ENCODE assay signal across 9 cellular contexts in genomic region chr2:8544168-8544785, GRCh38.
DNase-seq lines count a peak whose midpoint lies in the region; ATAC-seq lines count a peak whose summit lies in the region.
"Had no signal": no experiment of that assay in that cellular context is flagged by ENCODE, and none has a peak within 500 bp of the region (broad histone marks: within the 10 kb centered on the region; RNA-seq: fewer than 3 reads in every experiment).

No MANE protein-coding gene starts in this region.

- POLR2A ChIA-PET in activated CD4-positive, alpha-beta memory T cell treated with anti-CD3 and anti-CD28 coated beads for 36 hours (lab: Charles Lee), result interaction anchor here (0.9 to 4.9 kb wide), 17 partner anchors 19 to 613 kb away, joined by 3 to 124 read pairs (median 16); partner anchors contain the start of gene ID2

- peak overlapping the region in 2 of 5 donors; percentile 25 to 41 for H3K4me3 ChIP-seq in subcutaneous abdominal adipose tissue (ENCODE audit: low read depth in 1 of 5, low read length in 5 of 5)

- peak overlapping the region; percentile 100 for H3K27ac Mint-ChIP-seq in activated CD4-positive, alpha-beta memory T cell treated with anti-CD3 and anti-CD28 coated beads for 36 hours

- H3K9ac ChIP-seq in subcutaneous abdominal adipose tissue (ENCODE audit: low read length in 5 of 5), result peak overlapping the region in 3 of 5 donors; percentile 23 to 72 (median 30)

- DNase-seq in activated CD8-positive, alpha-beta memory T cell treated with anti-CD3 and anti-CD28 coated beads, Interleukin-2, amount 50 U/mL, for 48 hours, result peak; percentile 75
- no peak for DNase-seq in activated CD8-positive, alpha-beta memory T cell treated with anti-CD3 and anti-CD28 coated beads, Interleukin-2, amount 50 U/mL, for 4 hours
- no peak for DNase-seq in activated CD4-positive, alpha-beta memory T cell treated with anti-CD3 and anti-CD28 coated beads for 36 hours
- DNase-seq in left lobe of liver (ENCODE audit: low spot score) (peak; percentile 40), NCI-H187 (lab: John Stamatoyannopoulos, UW) (no peak)

- peaks cover 79% of the 10 kb centered on the region for H3K4me1 Mint-ChIP-seq in activated CD4-positive, alpha-beta memory T cell treated with anti-CD3 and anti-CD28 coated beads for 36 hours (ENCODE audit: low read depth)

- intact Hi-C loops in activated CD4-positive, alpha-beta memory T cell treated with anti-CD3 and anti-CD28 coated beads for 36 hours (cut with micrococcal nuclease), result loop anchor here (5.0 kb wide), 3 partner anchors 772 to 1107 kb away; no protein-coding TSS in a partner anchor

- no peaks in the 10 kb centered on the region for H3K9me3 Mint-ChIP-seq in activated CD4-positive, alpha-beta memory T cell treated with anti-CD3 and anti-CD28 coated beads for 36 hours
- H3K9me3 Mint-ChIP-seq: mesothelial cell of epicardium had no signal

- CTCF ChIA-PET in activated CD4-positive, alpha-beta memory T cell treated with anti-CD3 and anti-CD28 coated beads for 36 hours (lab: Charles Lee), result interaction anchor here (0.7 to 4.3 kb wide), 19 partner anchors 8 to 1120 kb away, joined by 3 to 38 read pairs (median 5); partner anchors contain the start of gene ID2

- peaks cover 14 to 69% (median 54%) of the 10 kb centered on the region in 5 donors for H3K4me1 ChIP-seq in subcutaneous abdominal adipose tissue (ENCODE audit: control insufficient read depth in 5 of 5, insufficient read depth in 5 of 5, low read length in 5 of 5)

- no peaks in the 10 kb centered on the region for H3K27me3 Mint-ChIP-seq in activated CD4-positive, alpha-beta memory T cell treated with anti-CD3 and anti-CD28 coated beads for 36 hours

- H3K36me3 Mint-ChIP-seq in activated CD4-positive, alpha-beta memory T cell treated with anti-CD3 and anti-CD28 coated beads for 36 hours, result peaks cover 2% of the 10 kb centered on the region
- H3K36me3 Mint-ChIP-seq: mesothelial cell of epicardium had no signal

- no peaks in the 10 kb centered on the region for H3K36me3 ChIP-seq in subcutaneous abdominal adipose tissue (ENCODE audit: control insufficient read depth in 5 of 5, insufficient read depth in 5 of 5, low read length in 5 of 5)

- peak overlapping the region; percentile 52 for H3K4me3 Mint-ChIP-seq in activated CD4-positive, alpha-beta memory T cell treated with anti-CD3 and anti-CD28 coated beads for 36 hours
- H3K4me3 Mint-ChIP-seq: mesothelial cell of epicardium had no signal

- H3K9me3 ChIP-seq in subcutaneous abdominal adipose tissue (ENCODE audit: control insufficient read depth in 5 of 5, low read length in 5 of 5), result no peaks in the 10 kb centered on the region

- peak overlapping the region; percentile 79 for H3K27ac ChIP-seq in subcutaneous abdominal adipose tissue (ENCODE audit: low read depth, low read length)

- H3K27me3 ChIP-seq in subcutaneous abdominal adipose tissue (ENCODE audit: control insufficient read depth in 5 of 5, insufficient read depth in 4 of 5, low read length in 5 of 5), result no peaks in the 10 kb centered on the region

- ATAC-seq in left lobe of liver, result no peak
- no peak for ATAC-seq in GM18519 (IDR thresholded peaks at IDR 0.05; ENCODE audit: low FRiP score, unreplicated experiment)
- no peak for ATAC-seq in HG02970 (IDR thresholded peaks at IDR 0.05; ENCODE audit: low FRiP score, unreplicated experiment)

Comparison
In these comparisons a context has a peak if more than half of its experiments do, and no peak if none do; other contexts are left out.
1. DNase-seq: peak in activated CD8-positive, alpha-beta memory T cell treated with anti-CD3 and anti-CD28 coated beads, Interleukin-2, amount 50 U/mL, for 48 hours (single experiment) and left lobe of liver (single experiment); none in activated CD8-positive, alpha-beta memory T cell treated with anti-CD3 and anti-CD28 coated beads, Interleukin-2, amount 50 U/mL, for 4 hours (single experiment), activated CD4-positive, alpha-beta memory T cell treated with anti-CD3 and anti-CD28 coated beads for 36 hours (single experiment) and NCI-H187 (0 of 2).